ENCODE assay signal across 14 cellular contexts in genomic region chr12:114935658-114936057, GRCh38.
DNase-seq lines count a peak whose midpoint lies in the region; ATAC-seq and TF ChIP-seq lines count a peak whose summit lies in the region.
"Had no signal": no experiment of that assay in that cellular context is flagged by ENCODE, and none has a peak within 500 bp of the region (broad histone marks: within the 10 kb centered on the region; RNA-seq: fewer than 3 reads in every experiment).

No MANE protein-coding gene starts in this region.

- H3K4me3 ChIP-seq in GM06990 (replicated peaks; ENCODE audit: low read depth, low read length) (no peak overlapping the region), LNCaP clone FGC (ENCODE audit: low read depth, low read length) (no peak overlapping the region), brain microvascular endothelial cell (ENCODE audit: low read depth, low read length) (no peak overlapping the region), mesodermal cell (ENCODE audit: extremely low read depth, insufficient read depth, low read length, poor library complexity, severe bottlenecking) (no peak overlapping the region)
- H3K4me3 ChIP-seq: prostate gland had no signal

- H3K4me1 ChIP-seq in mesodermal cell (ENCODE audit: control insufficient read depth, insufficient read depth, low read length, poor library complexity, severe bottlenecking), result peaks cover 31% of the 10 kb centered on the region
- H3K4me1 ChIP-seq: prostate gland had no signal

- WGBS in mesodermal cell (ENCODE audit: insufficient coverage in 2 of 2), 2 experiments, result 92% methylated on average over 2 of the region's 2 CpGs; no CpG with 5 or more reads in 1 of the 2 experiments

- ATAC-seq in HG02973 (IDR thresholded peaks at IDR 0.05; ENCODE audit: unreplicated experiment) (no peak), HG03025 (IDR thresholded peaks at IDR 0.05; ENCODE audit: low FRiP score, unreplicated experiment) (no peak)
- ATAC-seq: activated naive CD4-positive, alpha-beta T cell treated with anti-CD3 and anti-CD28 coated beads, Interleukin-2, amount 50 U/mL, for 72 hours had no signal

- in situ Hi-C loops in brain microvascular endothelial cell (cut with HindIII; ENCODE audit: low pct_ligation_motif_present, low sequenced_read_pairs), result no loop called here

- H3K27me3 ChIP-seq in GM06990 (replicated peaks; ENCODE audit: control insufficient read depth, insufficient read depth, low read length) (no peaks in the 10 kb centered on the region), brain microvascular endothelial cell (replicated peaks) (no peaks in the 10 kb centered on the region)

- no peaks in the 10 kb centered on the region for H3K36me3 ChIP-seq in GM06990 (ENCODE audit: control insufficient read depth, insufficient read depth, low read length)
- no peaks in the 10 kb centered on the region for H3K36me3 ChIP-seq in brain microvascular endothelial cell (replicated peaks)
- no peaks in the 10 kb centered on the region for H3K36me3 ChIP-seq in mesodermal cell (ENCODE audit: control insufficient read depth, insufficient read depth, low read length)
- H3K36me3 ChIP-seq: prostate gland had no signal

- DNase-seq in GM06990 (ENCODE audit: extremely low read depth, insufficient read length) (no peak), LNCaP clone FGC (ENCODE audit: low read depth) (no peak), brain microvascular endothelial cell (no peak), cerebellum (ENCODE audit: low spot score) (no peak)
- DNase-seq: activated CD4-positive, alpha-beta memory T cell treated with anti-CD3 and anti-CD28 coated beads, Interleukin-2, amount 10 ng/mL, durations not matched to agents 7 days and 5 days; effector CD4-positive, alpha-beta T cell; NCI-H1105 treated with DMSO at 0.1 percent for 48 hours; stimulated activated CD4-positive, alpha-beta T cell treated with anti-CD3 and anti-CD28 coated beads, Interleukin-4, amount 100 ng/mL, for 4 hours; T-helper 2 cell had no signal

- H3K27ac ChIP-seq in brain microvascular endothelial cell (no peak overlapping the region), mesodermal cell (ENCODE audit: low read depth, low read length, severe bottlenecking) (peak overlapping the region; percentile 90)
- H3K27ac ChIP-seq: prostate gland had no signal

- peaks cover 18% of the 10 kb centered on the region for H3K9me3 ChIP-seq in mesodermal cell (ENCODE audit: control insufficient read depth, low read length)
- H3K9me3 ChIP-seq: prostate gland had no signal

- TF ChIP-seq CTCF in GM06990 (IDR thresholded peaks at IDR 0.05; ENCODE audit: insufficient read depth, low read length, poor library complexity, severe bottlenecking) (peak; percentile 19), LNCaP clone FGC (IDR thresholded peaks at IDR 0.05; ENCODE audit: control insufficient read depth, extremely low read depth, insufficient read depth) (peak; percentile 37), brain microvascular endothelial cell (IDR thresholded peaks at IDR 0.05; ENCODE audit: low read depth, low read length, missing control alignments) (peak; percentile 36)
